Comparison of ENCODE assay signal across 1 cellular context in genomic region chr1:27784664-27785063, GRCh38.
TF ChIP-seq lines count a peak whose summit lies in the region.

No MANE protein-coding gene starts in this region.

TF ChIP-seq in HepG2, 621 proteins besides CTCF, POLR2A, EP300 and RAD21:
- TF ChIP-seq ZFYVE20 (CRISPR knock-in tag; IDR thresholded peaks at IDR 0.05; ENCODE audit: borderline replicate concordance, low read depth) (no peak), ZNF3 (CRISPR knock-in tag; IDR thresholded peaks at IDR 0.05) (no peak), HNRNPK (IDR thresholded peaks at IDR 0.05; ENCODE audit: low read depth, low read length, poor library complexity, severe bottlenecking) (peak; percentile 88)
